In genomic region chr1:172443666-172444453, GRCh38 we compare ENCODE assay signal across 8 cellular contexts. TPM values are rescaled to one million over a fixed set of nuclear protein-coding genes. Genes with fewer than 3 reads are reported as not detected.
A peak's percentile ranks its signal among the peaks of the same experiment; 100 is the strongest.
DNase-seq lines count a peak whose midpoint lies in the region; ATAC-seq and TF ChIP-seq lines count a peak whose summit lies in the region.

TSS of gene PIGC (minus strand) at chr1:172444069. CDS start at chr1:172442622, 1,447 bp downstream.

- H3K27ac ChIP-seq in OCI-LY1 (ENCODE audit: low read depth, low read length, poor library complexity, severe bottlenecking), result no peak within 1 kb of the TSS

- H4K20me1 ChIP-seq in OCI-LY1 (ENCODE audit: insufficient read depth, low read length), result no peaks in the 10 kb centered on the region

- no peaks in the 10 kb centered on the region for H3F3A ChIP-seq in OCI-LY1 (ENCODE audit: insufficient read depth, low read length)

- peak; percentile 100 for ATAC-seq in GM21447 (IDR thresholded peaks at IDR 0.05; ENCODE audit: unreplicated experiment)

- peak; percentile 96 for DNase-seq in DMS 273 (lab: John Stamatoyannopoulos, UW; ENCODE audit: unreplicated experiment)
- DNase-seq in HuH-7 (ENCODE audit: low spot score), result peak; percentile 86
- peak; percentile 93 for DNase-seq in activated CD8-positive, alpha-beta memory T cell treated with anti-CD3 and anti-CD28 coated beads, Interleukin-2, amount 50 U/mL, for 4 hours
- peak; percentile 87 for DNase-seq in epithelial cell of esophagus (ENCODE audit: low read depth)
- DNase-seq in stimulated activated CD8-positive, alpha-beta memory T cell treated with anti-CD3 and anti-CD28 coated beads, Interleukin-4, amount 100 ng/mL, for 1 hour (ENCODE audit: low read depth in 2 of 2, low spot score in 1 of 2), result peak; percentile 77 to 86

- peak within 1 kb of the TSS; percentile 57; the same call in 1 of the 2 replicates for H2AFZ ChIP-seq in OCI-LY1 (ENCODE audit: low read length)

- H3K4me3 ChIP-seq in OCI-LY1 (ENCODE audit: low read depth, low read length, poor library complexity, severe bottlenecking) (peak within 1 kb of the TSS; percentile 72), epithelial cell of esophagus (ENCODE audit: low read length) (peak within 1 kb of the TSS; percentile 85), mononuclear cell (ENCODE audit: low read length) (peak within 1 kb of the TSS; percentile 68)

- H3K4me1 ChIP-seq in OCI-LY1 (ENCODE audit: insufficient read depth, low read length, severe bottlenecking) (peaks cover 17% of the 10 kb centered on the region), mononuclear cell (ENCODE audit: insufficient read depth, low read length) (peaks cover 28% of the 10 kb centered on the region)

- no peaks in the 10 kb centered on the region for H3K9me2 ChIP-seq in OCI-LY1 (ENCODE audit: low read depth, low read length)

- H3K9ac ChIP-seq in OCI-LY1 (ENCODE audit: low read length), result peak within 1 kb of the TSS; percentile 80

- peak; percentile 83 for TF ChIP-seq CTCF in OCI-LY1 (IDR thresholded peaks at IDR 0.05; ENCODE audit: low read length)
- peak; percentile 89 for TF ChIP-seq CTCF in epithelial cell of esophagus (IDR thresholded peaks at IDR 0.05; ENCODE audit: insufficient read depth, low read depth, low read length, missing control alignments)

- peak within 1 kb of the TSS; percentile 83 for H3K4me2 ChIP-seq in OCI-LY1 (ENCODE audit: low read length)

- H3K27me3 ChIP-seq in OCI-LY1 (ENCODE audit: insufficient read depth, low read length), result no peaks in the 10 kb centered on the region
- no peaks in the 10 kb centered on the region for H3K27me3 ChIP-seq in mononuclear cell (ENCODE audit: insufficient read depth, low read length)

- no peaks in the 10 kb centered on the region for H3K9me3 ChIP-seq in OCI-LY1 (ENCODE audit: low read length)
- no peaks in the 10 kb centered on the region for H3K9me3 ChIP-seq in mononuclear cell (ENCODE audit: low read depth, low read length)

- H3K36me3 ChIP-seq in OCI-LY1 (ENCODE audit: insufficient read depth, low read length), result peaks cover 16% of the 10 kb centered on the region

- no peaks in the 10 kb centered on the region for H3K79me2 ChIP-seq in OCI-LY1 (ENCODE audit: insufficient read depth, low read length)

RNA-seq across cellular contexts. Expression of gene PIGC, which starts in this region (rescaled TPM):
- 46.4 TPM for total RNA-seq in mononuclear cell
